Comparison of ENCODE assay signal across 1 cellular context in genomic region chr6:131268303-131268702, GRCh38.
TF ChIP-seq lines count a peak whose summit lies in the region.

No MANE protein-coding gene starts in this region.

TF ChIP-seq in H1, 55 proteins besides CTCF, POLR2A, EP300 and RAD21:
- no peak for TF ChIP-seq EGR1 (IDR thresholded peaks at IDR 0.05; ENCODE audit: borderline replicate concordance, low read depth, low read length)
- no peak for TF ChIP-seq TEAD4 (IDR thresholded peaks at IDR 0.05; ENCODE audit: low read depth, low read length)
- TF ChIP-seq BRCA1 (IDR thresholded peaks at IDR 0.05; ENCODE audit: low read depth, low read length), result no peak
- no peak for TF ChIP-seq EZH2 (IDR thresholded peaks at IDR 0.05; ENCODE audit: low read depth, low read length, severe bottlenecking)
- no peak for TF ChIP-seq TAF7 (optimal IDR thresholded peaks at IDR 0.05; ENCODE audit: borderline replicate concordance, low read depth, low read length)
- TF ChIP-seq, protein P1, sequence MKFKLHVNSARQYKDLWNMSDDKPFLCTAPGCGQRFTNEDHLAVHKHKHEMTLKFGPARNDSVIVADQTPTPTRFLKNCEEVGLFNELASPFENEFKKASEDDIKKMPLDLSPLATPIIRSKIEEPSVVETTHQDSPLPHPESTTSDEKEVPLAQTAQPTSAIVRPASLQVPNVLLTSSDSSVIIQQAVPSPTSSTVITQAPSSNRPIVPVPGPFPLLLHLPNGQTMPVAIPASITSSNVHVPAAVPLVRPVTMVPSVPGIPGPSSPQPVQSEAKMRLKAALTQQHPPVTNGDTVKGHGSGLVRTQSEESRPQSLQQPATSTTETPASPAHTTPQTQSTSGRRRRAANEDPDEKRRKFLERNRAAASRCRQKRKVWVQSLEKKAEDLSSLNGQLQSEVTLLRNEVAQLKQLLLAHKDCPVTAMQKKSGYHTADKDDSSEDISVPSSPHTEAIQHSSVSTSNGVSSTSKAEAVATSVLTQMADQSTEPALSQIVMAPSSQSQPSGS (IDR thresholded peaks at IDR 0.05; ENCODE audit: low read length), result no peak
- no peak for TF ChIP-seq CTBP2 (IDR thresholded peaks at IDR 0.05; ENCODE audit: borderline replicate concordance, insufficient read depth, insufficient read length, low read length)
- no peak for TF ChIP-seq SUZ12 (IDR thresholded peaks at IDR 0.05; ENCODE audit: low read length)
- no peak for TF ChIP-seq GTF2F1 (IDR thresholded peaks at IDR 0.05; ENCODE audit: borderline replicate concordance, low read depth, low read length)
- TF ChIP-seq JUND (IDR thresholded peaks at IDR 0.05; ENCODE audit: low read length), result no peak
- no peak for TF ChIP-seq SIX5 (IDR thresholded peaks at IDR 0.05; ENCODE audit: low read depth, low read length)
- no peak for TF ChIP-seq CHD2 (IDR thresholded peaks at IDR 0.05; ENCODE audit: low read length)
- TF ChIP-seq SP4 (IDR thresholded peaks at IDR 0.05; ENCODE audit: low read length), result no peak
- TF ChIP-seq SIN3A (conservative IDR thresholded peaks at IDR 0.05 in 1 of 2, IDR thresholded peaks at IDR 0.05 in 1 of 2; ENCODE audit: low read depth in 1 of 2, low read length in 2 of 2), result no peak
- TF ChIP-seq NANOG (IDR thresholded peaks at IDR 0.05; ENCODE audit: insufficient read depth, low read depth, low read length, poor library complexity, severe bottlenecking), result no peak
- TF ChIP-seq SP2 (IDR thresholded peaks at IDR 0.05; ENCODE audit: low read length), result no peak
- TF ChIP-seq RBBP5 (IDR thresholded peaks at IDR 0.05; ENCODE audit: borderline replicate concordance, low read depth, low read length), result no peak
